ENCODE assay signal across 27 cellular contexts in the genomic region with DNA sequence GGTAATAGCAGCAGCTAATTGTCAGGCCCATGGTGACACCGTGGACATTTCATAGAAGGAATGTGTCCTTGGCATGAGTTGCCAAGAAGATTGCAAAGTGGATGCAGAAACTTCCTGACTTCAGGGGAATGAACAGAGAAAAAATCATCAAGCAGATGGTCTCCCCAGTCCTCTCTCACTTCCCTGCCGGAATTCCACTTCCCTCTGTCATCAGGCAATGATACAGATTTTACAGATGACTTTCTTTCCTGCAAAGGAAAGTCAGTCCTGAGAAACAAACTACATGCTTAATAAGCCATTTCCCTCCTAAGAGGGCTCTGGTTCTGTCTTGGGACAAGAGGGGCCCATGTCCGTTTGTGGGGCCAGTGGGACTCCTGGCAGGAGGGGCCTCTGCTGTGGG. TPM values are rescaled to one million over a fixed set of nuclear protein-coding genes. Genes with fewer than 3 reads are reported as not detected.
"Had no signal": no experiment of that assay in that cellular context is flagged by ENCODE, and none has a peak within 500 bp of the region (broad histone marks: within the 10 kb centered on the region; RNA-seq: fewer than 3 reads in every experiment).

No MANE protein-coding gene starts in this region.

- H3K9me3 ChIP-seq: heart right ventricle, pancreas, psoas muscle, sigmoid colon, stomach, thyroid gland, upper lobe of left lung, vagina had no signal

- H3K27me3 ChIP-seq: brain microvascular endothelial cell, pancreas, sigmoid colon, thyroid gland, upper lobe of left lung, vagina had no signal

- H3K36me3 ChIP-seq: brain microvascular endothelial cell, heart right ventricle, pancreas, sigmoid colon, stomach, thyroid gland, upper lobe of left lung, vagina had no signal

- H3K27ac Mint-ChIP-seq: activated naive CD4-positive, alpha-beta T cell treated with anti-CD3 and anti-CD28 coated beads, Interleukin-2, amount 10 ng/mL, durations not matched to agents 7 days and 5 days; activated naive CD8-positive, alpha-beta T cell treated with anti-CD3 and anti-CD28 coated beads, Interleukin-2, amount 10 ng/mL, durations not matched to agents 7 days and 5 days; naive B cell; stimulated activated naive B cell treated with anti-CD40 and anti-IgM and Interleukin-4, amounts not matched to agents 10 μg/mL and 1 μg/mL and 100 μg/mL, for 72 hours; T-helper 1 cell treated with Interleukin-12 subunit alpha and Interleukin-12 subunit beta and Interleukin-4 antibody, amounts not matched to agents 30 μg/mL and 1 μg/mL, for 36 hours had no signal

- ATAC-seq: foreskin keratinocyte; heart right ventricle; left ventricle myocardium superior; pancreas; psoas muscle; stimulated activated naive B cell treated with anti-CD40 and anti-IgM and Interleukin-4, amounts not matched to agents 10 μg/mL and 1 μg/mL and 100 μg/mL, for 72 hours had no signal

- H3K4me2 ChIP-seq: smooth muscle cell had no signal

- H3K27ac ChIP-seq: brain microvascular endothelial cell, foreskin keratinocyte, heart right ventricle, pancreas, psoas muscle, sigmoid colon, stomach, thyroid gland, upper lobe of left lung, vagina, VCaP had no signal

- H3K4me3 Mint-ChIP-seq: activated naive CD4-positive, alpha-beta T cell treated with anti-CD3 and anti-CD28 coated beads, Interleukin-2, amount 10 ng/mL, durations not matched to agents 7 days and 5 days; activated naive CD8-positive, alpha-beta T cell treated with anti-CD3 and anti-CD28 coated beads, Interleukin-2, amount 10 ng/mL, durations not matched to agents 7 days and 5 days; naive B cell; stimulated activated naive B cell treated with anti-CD40 and anti-IgM and Interleukin-4, amounts not matched to agents 10 μg/mL and 1 μg/mL and 100 μg/mL, for 72 hours; T-helper 1 cell treated with Interleukin-12 subunit alpha and Interleukin-12 subunit beta and Interleukin-4 antibody, amounts not matched to agents 30 μg/mL and 1 μg/mL, for 36 hours had no signal

- H3K4me1 ChIP-seq: foreskin keratinocyte, pancreas, sigmoid colon, stomach, thyroid gland, upper lobe of left lung, vagina had no signal

- H3K4me3 ChIP-seq: heart right ventricle, pancreas, psoas muscle, sigmoid colon, smooth muscle cell, stomach, thyroid gland, upper lobe of left lung, vagina had no signal

- H3K4me1 Mint-ChIP-seq: activated naive CD4-positive, alpha-beta T cell treated with anti-CD3 and anti-CD28 coated beads, Interleukin-2, amount 10 ng/mL, durations not matched to agents 7 days and 5 days had no signal

- DNase-seq: activated CD4-positive, alpha-beta T cell treated with anti-CD3 and anti-CD28 coated beads for 48 hours; activated CD4-positive, alpha-beta T cell treated with anti-CD3 and anti-CD28 coated beads, Interleukin-2, amount 50 U/mL, for 48 hours; activated CD8-positive, alpha-beta memory T cell treated with anti-CD3 and anti-CD28 coated beads for 24 hours; activated gamma-delta T cell; activated naive CD4-positive, alpha-beta T cell treated with anti-CD3 and anti-CD28 coated beads, Interleukin-2, amount 10 ng/mL, durations not matched to agents 7 days and 5 days; activated naive CD8-positive, alpha-beta T cell treated with anti-CD3 and anti-CD28 coated beads, Interleukin-2, amount 10 ng/mL, durations not matched to agents 7 days and 5 days; amniotic stem cell; brain microvascular endothelial cell; cortex of kidney; foreskin keratinocyte; heart right ventricle; left ventricle myocardium superior; naive B cell; pancreas; psoas muscle; sigmoid colon; stimulated activated CD4-positive, alpha-beta T cell treated with anti-CD3 and anti-CD28 coated beads, Interleukin-1b, Interleukin-23, amount 100 ng/mL, for 48 hours; stimulated activated CD4-positive, alpha-beta T cell treated with anti-CD3 and anti-CD28 coated beads, Interleukin-4, amount 100 ng/mL, for 4 hours; stimulated activated naive B cell treated with anti-CD40 and anti-IgM and Interleukin-4, amounts not matched to agents 10 μg/mL and 1 μg/mL and 100 μg/mL, for 72 hours; stomach; T-helper 9 cell; thyroid gland; upper lobe of left lung had no signal

RNA-seq across cellular contexts. Expression of a gene that starts 45.7 kb away (rescaled TPM):
- total RNA-seq: activated naive CD8-positive, alpha-beta T cell treated with anti-CD3 and anti-CD28 coated beads, Interleukin-2, amount 10 ng/mL, durations not matched to agents 7 days and 5 days; psoas muscle; smooth muscle cell; thyroid gland; vagina had no signal
